8 cellular contexts compared by ENCODE assay signal in the genomic region with DNA sequence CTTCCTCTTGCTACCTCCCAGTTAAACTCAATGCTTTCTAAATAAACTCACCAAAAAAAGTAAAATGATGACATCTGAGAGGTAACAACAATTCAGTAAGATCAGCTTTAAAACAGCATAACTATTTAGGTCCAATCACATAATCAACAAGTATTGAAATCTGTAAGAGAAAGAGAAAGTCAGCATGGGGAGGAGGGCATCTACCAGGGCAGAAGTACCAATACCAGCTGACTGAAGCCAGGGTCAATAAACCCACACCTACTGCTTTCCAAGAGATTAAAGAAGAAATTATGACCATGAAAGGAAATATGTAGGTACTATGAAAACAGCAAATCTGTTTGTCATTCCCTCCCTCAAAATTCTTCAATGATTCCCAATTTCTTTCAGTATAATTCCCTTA.
"Had no signal": no experiment of that assay in that cellular context is flagged by ENCODE, and none has a peak within 500 bp of the region (broad histone marks: within the 10 kb centered on the region; RNA-seq: fewer than 3 reads in every experiment).

No MANE protein-coding gene starts in this region.

- ATAC-seq: GM12878 had no signal

- FAIRE-seq: G401.6, GM12878, GM12891, GM12892, GM18507, GM19239 had no signal

- DNase-seq: GDM1, GF-D8 had no signal

- H3K4me3 ChIP-seq: GM12878 had no signal
